In genomic region chr4:2301806-2302205, GRCh38 we compare ENCODE assay signal across 18 cellular contexts.
"Had no signal": no experiment of that assay in that cellular context is flagged by ENCODE, and none has a peak within 500 bp of the region (broad histone marks: within the 10 kb centered on the region; RNA-seq: fewer than 3 reads in every experiment).

No MANE protein-coding gene starts in this region.

- H3K27me3 Mint-ChIP-seq: activated naive CD8-positive, alpha-beta T cell treated with anti-CD3 and anti-CD28 coated beads, Interleukin-2, amount 50 U/mL, for 24 hours; naive thymus-derived CD8-positive, alpha-beta T cell; stimulated activated naive CD8-positive, alpha-beta T cell treated with anti-CD3 and anti-CD28 coated beads, Interleukin-15, Interleukin-2, amounts not matched to agents 100 ng/mL and 50 ng/mL, for 24 hours had no signal

- H3K4me3 Mint-ChIP-seq: activated naive CD4-positive, alpha-beta T cell treated with anti-CD3 and anti-CD28 coated beads, Interleukin-2, amount 10 ng/mL, durations not matched to agents 7 days and 5 days; activated naive CD8-positive, alpha-beta T cell treated with anti-CD3 and anti-CD28 coated beads, Interleukin-2, amount 50 U/mL, for 24 hours; memory B cell; naive thymus-derived CD8-positive, alpha-beta T cell; stimulated activated naive CD8-positive, alpha-beta T cell treated with anti-CD3 and anti-CD28 coated beads, Interleukin-15, Interleukin-2, amounts not matched to agents 100 ng/mL and 50 ng/mL, for 24 hours; type B pancreatic cell had no signal

- H3K9me3 Mint-ChIP-seq: activated T-helper 2 cell treated with anti-CD3 and anti-CD28 coated beads, Interferon-gamma antibody, Interleukin-2, Interleukin-4, amounts not matched to agents 10 μg/mL and 5 μg/mL and 100 μg/mL, durations not matched to agents 14 hours and 24 hours and 36 hours had no signal

- H3K36me3 Mint-ChIP-seq: activated naive CD4-positive, alpha-beta T cell treated with anti-CD3 and anti-CD28 coated beads, Interleukin-2, amount 10 ng/mL, durations not matched to agents 7 days and 5 days had no signal

- DNase-seq: activated CD4-positive, alpha-beta T cell treated with anti-CD3 and anti-CD28 coated beads, Interleukin-2, amount 50 U/mL, for 1 hour; activated naive CD4-positive, alpha-beta T cell treated with anti-CD3 and anti-CD28 coated beads, Interleukin-2, amount 10 ng/mL, durations not matched to agents 7 days and 5 days; activated naive CD8-positive, alpha-beta T cell treated with anti-CD3 and anti-CD28 coated beads, Interleukin-2, amount 50 U/mL, for 24 hours; activated T-cell treated with anti-CD3 and anti-CD28 coated beads, Interleukin-2, amount 50 U/mL, for 1 hour; brain microvascular endothelial cell; central memory CD4-positive, alpha-beta T cell; erythroblast; kidney glomerular epithelial cell; left ventricle myocardium superior; T-helper 1 cell; T1000 had no signal

- H3K4me3 ChIP-seq: mucosa of descending colon, pancreas had no signal

- H3K27ac Mint-ChIP-seq: activated naive CD4-positive, alpha-beta T cell treated with anti-CD3 and anti-CD28 coated beads, Interleukin-2, amount 10 ng/mL, durations not matched to agents 7 days and 5 days; activated naive CD8-positive, alpha-beta T cell treated with anti-CD3 and anti-CD28 coated beads, Interleukin-2, amount 50 U/mL, for 24 hours; activated T-helper 2 cell treated with anti-CD3 and anti-CD28 coated beads, Interferon-gamma antibody, Interleukin-2, Interleukin-4, amounts not matched to agents 10 μg/mL and 5 μg/mL and 100 μg/mL, durations not matched to agents 14 hours and 24 hours and 36 hours; memory B cell; stimulated activated naive CD8-positive, alpha-beta T cell treated with anti-CD3 and anti-CD28 coated beads, Interleukin-15, Interleukin-2, amounts not matched to agents 100 ng/mL and 50 ng/mL, for 24 hours; type B pancreatic cell had no signal

- ATAC-seq: activated naive CD8-positive, alpha-beta T cell treated with anti-CD3 and anti-CD28 coated beads, Interleukin-2, amount 50 U/mL, for 24 hours; left ventricle myocardium superior; mucosa of descending colon; naive thymus-derived CD8-positive, alpha-beta T cell; pancreas had no signal
